23 cellular contexts compared by ENCODE assay signal in the genomic region with DNA sequence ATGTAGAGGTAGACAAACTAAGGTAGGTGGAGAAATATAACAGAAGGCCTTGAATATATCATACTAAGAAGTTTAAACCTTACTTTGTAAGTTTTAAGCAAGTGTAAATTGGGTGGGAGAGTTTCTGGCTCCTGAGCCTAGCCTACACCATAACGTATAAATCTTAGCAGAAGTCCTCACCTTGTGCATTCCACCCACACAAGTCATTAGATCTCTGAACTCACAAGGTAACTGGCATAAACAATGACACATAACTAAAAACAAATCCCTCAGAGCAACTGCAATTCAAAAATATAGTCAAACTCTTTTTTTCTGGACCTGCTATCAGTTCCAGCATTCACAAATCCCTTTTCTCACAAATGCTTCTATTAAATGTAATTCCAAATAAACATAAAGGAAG. TPM values are rescaled to one million over a fixed set of nuclear protein-coding genes. Genes with fewer than 3 reads are reported as not detected.
DNase-seq lines count a peak whose midpoint lies in the region; ATAC-seq, FAIRE-seq and TF ChIP-seq lines count a peak whose summit lies in the region.
"Had no signal": no experiment of that assay in that cellular context is flagged by ENCODE, and none has a peak within 500 bp of the region (broad histone marks: within the 10 kb centered on the region; RNA-seq: fewer than 3 reads in every experiment).

No MANE protein-coding gene starts in this region.

- H3K27me3 ChIP-seq in HCT116 (ENCODE audit: insufficient read depth, low read length) (no peaks in the 10 kb centered on the region), trophoblast cell (ENCODE audit: insufficient read depth, low read length) (no peaks in the 10 kb centered on the region), small intestine (ENCODE audit: control insufficient read depth in 2 of 2, insufficient read depth in 2 of 2, low read length in 2 of 2) (no peaks in the 10 kb centered on the region), upper lobe of left lung (no peaks in the 10 kb centered on the region)
- H3K27me3 ChIP-seq: gastrocnemius medialis, thyroid gland had no signal

- no peak for TF ChIP-seq CTCF in HCT116 (IDR thresholded peaks at IDR 0.05 in 2 of 3, conservative IDR thresholded peaks at IDR 0.05 in 1 of 3; ENCODE audit: borderline replicate concordance in 1 of 3, insufficient read depth in 1 of 3, low read depth in 2 of 3, low read length in 2 of 3)
- TF ChIP-seq CTCF in upper lobe of left lung (IDR thresholded peaks at IDR 0.05), result no peak

- no peak overlapping the region for H3K14ac ChIP-seq in trophoblast cell (ENCODE audit: low read length)

- no peak overlapping the region for H3K18ac ChIP-seq in trophoblast cell (ENCODE audit: low read length)

- H2BK120ac ChIP-seq in trophoblast cell (ENCODE audit: insufficient read depth, low read length, poor library complexity), result no peak overlapping the region

- DNase-seq in HCT116 (ENCODE audit: low read depth, low spot score), result no peak
- DNase-seq in SW480 (ENCODE audit: low spot score), result peak; percentile 7
- DNase-seq in epithelial cell of prostate (ENCODE audit: low read depth, low spot score), result peak; percentile 51
- peak; percentile 17 to 67 for DNase-seq in trophoblast cell
- no peak for DNase-seq in DMS53 (lab: John Stamatoyannopoulos, UW)
- DNase-seq in small intestine, result no peak
- no peak for DNase-seq in upper lobe of left lung
- DNase-seq: activated CD4-positive, alpha-beta T cell treated with anti-CD3 and anti-CD28 coated beads for 1 hour; activated effector memory CD4-positive, alpha-beta T cell treated with Interleukin-2 at 50 U/mL for 16 hours; amniotic stem cell; Calu3; cerebellar nuclear complex; gastrocnemius medialis; GDM1; mesenchymal stem cell; MM.1S; NCI-H1930; NCI-H526; SIG-M5; thyroid gland had no signal

- H3K79me2 ChIP-seq in HCT116 (ENCODE audit: insufficient read depth, low read length), result peaks cover 100% of the 10 kb centered on the region
- H3K79me2 ChIP-seq in trophoblast cell (ENCODE audit: control insufficient read depth, insufficient read depth, low read length, poor library complexity), result peaks cover 16% of the 10 kb centered on the region

- H3K4me2 ChIP-seq in HCT116 (ENCODE audit: low read length) (peak overlapping the region; percentile 10; the same call in 1 of the 2 replicates), trophoblast cell (ENCODE audit: low read length) (no peak overlapping the region)

- POLR2A ChIA-PET in HCT116 (lab: Charles Lee), result no interaction called here

- no peak for FAIRE-seq in small intestine (lab: Jason Lieb, UNC)
- FAIRE-seq: endometrium had no signal

- H2AFZ ChIP-seq in HCT116 (ENCODE audit: low read depth, low read length, poor library complexity, severe bottlenecking) (no peak overlapping the region), trophoblast cell (ENCODE audit: insufficient read depth, low read length, poor library complexity) (no peak overlapping the region)

- no peaks in the 10 kb centered on the region for H3K9me2 ChIP-seq in HCT116 (ENCODE audit: insufficient read depth)

- TF ChIP-seq POLR2A in HCT116 (IDR thresholded peaks at IDR 0.05; ENCODE audit: borderline replicate concordance, extremely low read depth, insufficient read depth, insufficient read length) (no peak), upper lobe of left lung (IDR thresholded peaks at IDR 0.05) (no peak)

- H3K9ac ChIP-seq in HCT116 (ENCODE audit: low read length), result no peak overlapping the region
- H3K9ac ChIP-seq in trophoblast cell (ENCODE audit: low read length), result no peak overlapping the region

- peaks cover 11% of the 10 kb centered on the region; the same call in 1 of the 2 replicates for H4K20me1 ChIP-seq in HCT116 (ENCODE audit: insufficient read depth)

- no peaks in the 10 kb centered on the region for H3K9me3 ChIP-seq in HCT116 (ENCODE audit: control insufficient read depth in 1 of 2, insufficient read depth in 1 of 2, low read depth in 1 of 2, low read length in 2 of 2)
- no peaks in the 10 kb centered on the region for H3K9me3 ChIP-seq in trophoblast cell (ENCODE audit: insufficient read depth, low read depth, low read length)
- H3K9me3 ChIP-seq in small intestine (ENCODE audit: control insufficient read depth, low read depth), result no peaks in the 10 kb centered on the region
- no peaks in the 10 kb centered on the region for H3K9me3 ChIP-seq in upper lobe of left lung
- H3K9me3 ChIP-seq: gastrocnemius medialis, thyroid gland had no signal

- no peak overlapping the region for H4K12ac ChIP-seq in trophoblast cell (ENCODE audit: low read depth, low read length)

- peak overlapping the region; percentile 97 for H3K4ac ChIP-seq in trophoblast cell (ENCODE audit: low read depth, low read length)

- ATAC-seq in HCT116 (no peak), upper lobe of left lung (ENCODE audit: low FRiP score in 2 of 2) (no peak), HG02870 (IDR thresholded peaks at IDR 0.05; ENCODE audit: unreplicated experiment) (no peak)
- ATAC-seq: gastrocnemius medialis; natural killer cell treated with Interleukin-12 subunit alpha and Interleukin-12 subunit beta and Interleukin-15 and Interleukin-18, amount 100 ng/mL, for 72 hours had no signal

- H3K4me1 ChIP-seq in HCT116 (ENCODE audit: control insufficient read depth in 1 of 2, insufficient read depth in 2 of 2, low read length in 2 of 2) (peaks cover 4 to 30% of the 10 kb centered on the region in 2 experiments; a peak in 3 of 4 replicates), trophoblast cell (ENCODE audit: control insufficient read depth in 1 of 2, insufficient read depth in 2 of 2, low read length in 2 of 2) (peaks cover 0 to 7% of the 10 kb centered on the region in 2 experiments), small intestine (ENCODE audit: control insufficient read depth in 2 of 2, insufficient read depth in 1 of 2, low read depth in 1 of 2, low read length in 1 of 2) (peaks cover 2 to 10% of the 10 kb centered on the region in 2 donors), upper lobe of left lung (peaks cover 15 to 54% (median 22%) of the 10 kb centered on the region in 4 donors)

- H3K79me1 ChIP-seq in trophoblast cell (ENCODE audit: low read length), result no peaks in the 10 kb centered on the region

- no TSS peak for BruUV-seq in HCT116 (replicated peaks; lab: Mats Ljungman, UMichigan)

- no peak overlapping the region for H3K4me3 ChIP-seq in HCT116 (replicated peaks in 1 of 2; ENCODE audit: low read depth in 1 of 2, low read length in 2 of 2)
- H3K4me3 ChIP-seq in trophoblast cell (ENCODE audit: low read depth, low read length), result no peak overlapping the region
- no peak overlapping the region for H3K4me3 ChIP-seq in small intestine (ENCODE audit: low read depth in 1 of 2, low read length in 2 of 2)
- no peak overlapping the region for H3K4me3 ChIP-seq in upper lobe of left lung
- H3K4me3 ChIP-seq: gastrocnemius medialis, thyroid gland had no signal

- H2AK5ac ChIP-seq in trophoblast cell (ENCODE audit: low read length), result no peak overlapping the region

- H3K27ac ChIP-seq in HCT116 (ENCODE audit: low read depth, low read length), result no peak overlapping the region
- H3K27ac ChIP-seq in epithelial cell of prostate, result peak overlapping the region; percentile 99
- H3K27ac ChIP-seq in trophoblast cell (ENCODE audit: low read depth, low read length), result no peak overlapping the region
- no peak overlapping the region for H3K27ac ChIP-seq in small intestine (ENCODE audit: low read depth in 1 of 2, low read length in 1 of 2)
- no peak overlapping the region for H3K27ac ChIP-seq in upper lobe of left lung
- H3K27ac ChIP-seq: gastrocnemius medialis, thyroid gland had no signal

- intact Hi-C loops in HCT116 (cut with micrococcal nuclease), result no loop called here

- no peak for TF ChIP-seq RAD21 in HCT116 (IDR thresholded peaks at IDR 0.05; ENCODE audit: low read depth)

- no CpG with 5 or more reads among the region's 1 CpG for WGBS in trophoblast cell (ENCODE audit: extremely low coverage, insufficient coverage, insufficient read length)
- 45 to 59% (median 55%) methylated on average over 1 of the region's 1 CpG for WGBS in small intestine, 3 donors
- WGBS in upper lobe of left lung, 2 donors, result 68 to 81% methylated on average over 1 of the region's 1 CpG

- RAD21 ChIA-PET in HCT116 (lab: Charles Lee; ENCODE audit: low non-redundant PET in 1 of 2, low total read pairs in 2 of 2, uncharacterized antibody in 2 of 2, unreplicated experiment in 2 of 2), result no interaction called here

- H4K91ac ChIP-seq in trophoblast cell (ENCODE audit: low read depth, low read length), result no peak overlapping the region

- H2BK5ac ChIP-seq in trophoblast cell (ENCODE audit: low read depth, low read length, poor library complexity), result no peak overlapping the region

- no peak overlapping the region for H2BK12ac ChIP-seq in trophoblast cell (ENCODE audit: low read length)

- CTCF ChIA-PET in HCT116 (lab: Charles Lee), result no interaction called here

- no peaks in the 10 kb centered on the region for H3K36me3 ChIP-seq in HCT116 (ENCODE audit: control insufficient read depth in 1 of 2, insufficient read depth in 2 of 2, low read length in 2 of 2)
- H3K36me3 ChIP-seq in trophoblast cell (ENCODE audit: control insufficient read depth in 1 of 2, insufficient read depth in 2 of 2, low read length in 2 of 2), result peaks cover 0 to 3% of the 10 kb centered on the region in 2 experiments
- peaks cover 0 to 2% of the 10 kb centered on the region in 2 donors for H3K36me3 ChIP-seq in small intestine (ENCODE audit: control insufficient read depth in 2 of 2, insufficient read depth in 2 of 2, low read length in 2 of 2)
- no peaks in the 10 kb centered on the region for H3K36me3 ChIP-seq in upper lobe of left lung
- H3K36me3 ChIP-seq: gastrocnemius medialis, thyroid gland had no signal

- no peak for TF ChIP-seq EP300 in upper lobe of left lung (IDR thresholded peaks at IDR 0.05)

- no peak overlapping the region for H4K8ac ChIP-seq in trophoblast cell (ENCODE audit: low read depth, low read length)

- H3K23ac ChIP-seq in trophoblast cell (ENCODE audit: low read length), result no peak overlapping the region

TF ChIP-seq in HCT116, 20 proteins besides CTCF, POLR2A, EP300 and RAD21 (continues in another document):
- no peak for TF ChIP-seq CBX3 (IDR thresholded peaks at IDR 0.05; ENCODE audit: low read depth)
- TF ChIP-seq SIN3A (IDR thresholded peaks at IDR 0.05; ENCODE audit: low read depth), result no peak
- no peak for TF ChIP-seq CEBPB (IDR thresholded peaks at IDR 0.05; ENCODE audit: low read depth)
- no peak for TF ChIP-seq ZNF274 (IDR thresholded peaks at IDR 0.05; ENCODE audit: low read depth, low read length)
- TF ChIP-seq SRF (IDR thresholded peaks at IDR 0.05; ENCODE audit: low read depth), result no peak
- no peak for TF ChIP-seq EGR1 (IDR thresholded peaks at IDR 0.05; ENCODE audit: low read depth)
- TF ChIP-seq TCF7L2 (IDR thresholded peaks at IDR 0.05; ENCODE audit: borderline replicate concordance, extremely low read depth, insufficient read depth, insufficient read length), result no peak

RNA-seq across cellular contexts. Expression of gene REV1, which starts 9.4 kb away (rescaled TPM):
- total RNA-seq in HCT116 (2021; ENCODE audit: unreplicated experiment), result 34.3 TPM
- 18.2 and 18.7 TPM in 2 replicates for polyA plus RNA-seq in HCT116 (2012)
- 27.7 TPM in 2 replicates for polyA plus RNA-seq in trophoblast cell (2013)
- 10 to 100 TPM in 2 of 3 donors, 1 to 10 TPM in 1; 9.7 to 23.5 (median 12.2) TPM for polyA plus RNA-seq in small intestine
- total RNA-seq in upper lobe of left lung, result 100 to 1,000 TPM in 2 of 6 donors, 10 to 100 TPM in 4; 34.6 to 135 (median 61.8) TPM

Comparison
In these comparisons a context has a peak if more than half of its experiments do, and no peak if none do; other contexts are left out.
1. DNase-seq: peak in SW480 (single experiment), epithelial cell of prostate (single experiment) and trophoblast cell (2 of 2); none in HCT116 (single experiment), DMS53 (single experiment), small intestine (single experiment) and upper lobe of left lung (0 of 2).